In the genomic region with DNA sequence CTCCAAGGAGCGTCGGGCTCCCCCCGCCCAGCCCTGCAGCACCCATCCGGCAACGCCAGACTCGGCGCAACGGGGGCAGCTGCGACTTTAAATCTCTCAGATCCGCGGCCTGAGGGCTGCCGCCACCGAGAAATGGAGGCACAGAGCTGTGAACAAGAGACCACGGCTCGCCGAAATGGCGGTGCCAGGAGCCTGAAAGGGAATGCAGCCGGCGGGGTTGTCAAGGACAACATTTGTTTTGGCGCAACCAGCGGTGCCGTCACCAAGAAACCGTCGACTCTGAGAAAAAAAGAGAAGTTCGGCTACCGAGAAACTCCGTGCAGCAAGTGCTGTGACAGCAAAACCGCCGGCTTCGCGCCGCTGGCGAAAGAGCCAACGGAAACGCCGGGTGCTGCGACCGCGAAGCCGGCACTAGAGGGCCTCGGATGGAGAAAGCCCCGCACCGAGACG, we compare ENCODE assay signal across 8 cellular contexts. TPM values are rescaled to one million over a fixed set of nuclear protein-coding genes. Genes with fewer than 3 reads are reported as not detected.
DNase-seq lines count a peak whose midpoint lies in the region; ATAC-seq and TF ChIP-seq lines count a peak whose summit lies in the region.

No MANE protein-coding gene starts in this region.

- peaks cover 0 to 2% of the 10 kb centered on the region in 2 donors for H3K4me1 ChIP-seq in esophagus (ENCODE audit: control insufficient read depth in 2 of 2, insufficient read depth in 2 of 2, low read length in 1 of 2)
- H3K4me1 ChIP-seq in naive thymus-derived CD4-positive, alpha-beta T cell (ENCODE audit: control insufficient read depth in 2 of 2, insufficient read depth in 2 of 2, low read length in 2 of 2): peaks cover 10 to 19% of the 10 kb centered on the region in 2 donors

- H3K36me3 Mint-ChIP-seq in naive thymus-derived CD4-positive, alpha-beta T cell: peaks cover 0 to 21% (median 18%) of the 10 kb centered on the region in 5 donors

- peaks cover 0 to 4% of the 10 kb centered on the region in 2 donors for H3K9me3 ChIP-seq in esophagus (ENCODE audit: control insufficient read depth in 2 of 2, insufficient read depth in 1 of 2, low read depth in 1 of 2, low read length in 1 of 2)
- no peaks in the 10 kb centered on the region for H3K9me3 ChIP-seq in naive thymus-derived CD4-positive, alpha-beta T cell (ENCODE audit: control insufficient read depth in 2 of 3, low read length in 3 of 3)

- CTCF ChIA-PET in naive thymus-derived CD4-positive, alpha-beta T cell (lab: Charles Lee): interaction anchor here (0.6 to 7.9 kb wide), 14 partner anchors 12 to 448 kb away, joined by 3 to 154 read pairs (median 12); partner anchors contain the start of genes HMGCS1, TMEM267 and ZNF131

- H3K27me3 ChIP-seq in esophagus (ENCODE audit: control insufficient read depth in 1 of 2, insufficient read depth in 2 of 2, low read length in 2 of 2): no peaks in the 10 kb centered on the region
- H3K27me3 ChIP-seq in naive thymus-derived CD4-positive, alpha-beta T cell (ENCODE audit: control insufficient read depth in 2 of 2, insufficient read depth in 2 of 2, low read length in 2 of 2): no peaks in the 10 kb centered on the region

- H3K4me3 Mint-ChIP-seq in naive thymus-derived CD4-positive, alpha-beta T cell: peak overlapping the region; percentile 82 to 99 (median 98)
- peak overlapping the region; percentile 92 to 95 for H3K4me3 Mint-ChIP-seq in stimulated activated naive CD8-positive, alpha-beta T cell treated with anti-CD3 and anti-CD28 coated beads, Interleukin-15, amount 100 ng/mL, for 72 hours

- 0 to 1% methylated on average over 44 of the region's 44 CpGs for WGBS in esophagus, 2 donors

- intact Hi-C loops in naive thymus-derived CD4-positive, alpha-beta T cell (cut with micrococcal nuclease): loop anchor here (1.0 to 10.0 kb wide), 7 partner anchors 23 to 1763 kb away; partner anchors contain the start of genes HMGCS1 (in 1 of the 2), MRPS30 (in 1 of the 2) and PAIP1 (in 1 of the 2)

- H3K4me1 Mint-ChIP-seq in naive thymus-derived CD4-positive, alpha-beta T cell: peaks cover 14 to 65% (median 36%) of the 10 kb centered on the region in 7 donors
- H3K4me1 Mint-ChIP-seq in stimulated activated naive CD8-positive, alpha-beta T cell treated with anti-CD3 and anti-CD28 coated beads, Interleukin-15, amount 100 ng/mL, for 72 hours: peaks cover 40% of the 10 kb centered on the region

- ATAC-seq in GM19328 (IDR thresholded peaks at IDR 0.05; ENCODE audit: unreplicated experiment) (peak; percentile 29), HG03442 (IDR thresholded peaks at IDR 0.05; ENCODE audit: unreplicated experiment) (peak; percentile 22)
- peak; percentile 59 for ATAC-seq in naive thymus-derived CD4-positive, alpha-beta T cell
- ATAC-seq in stimulated activated naive CD8-positive, alpha-beta T cell treated with anti-CD3 and anti-CD28 coated beads, Interleukin-15, amount 100 ng/mL, for 72 hours: peak; percentile 35

- no peaks in the 10 kb centered on the region for H3K27me3 Mint-ChIP-seq in naive thymus-derived CD4-positive, alpha-beta T cell
- H3K27me3 Mint-ChIP-seq in stimulated activated naive CD8-positive, alpha-beta T cell treated with anti-CD3 and anti-CD28 coated beads, Interleukin-15, amount 100 ng/mL, for 72 hours: no peaks in the 10 kb centered on the region

- peak overlapping the region; percentile 93 to 100 (median 99) for H3K27ac Mint-ChIP-seq in naive thymus-derived CD4-positive, alpha-beta T cell
- H3K27ac Mint-ChIP-seq in stimulated activated naive CD8-positive, alpha-beta T cell treated with anti-CD3 and anti-CD28 coated beads, Interleukin-15, amount 100 ng/mL, for 72 hours: peak overlapping the region; percentile 98 to 99

- DNase-seq in NK-92 (lab: John Stamatoyannopoulos, UW; ENCODE audit: unreplicated experiment): peak; percentile 27
- DNase-seq in activated CD8-positive, alpha-beta memory T cell treated with anti-CD3 and anti-CD28 coated beads, Interleukin-2, amount 50 U/mL, for 48 hours: peak; percentile 89
- DNase-seq in naive thymus-derived CD4-positive, alpha-beta T cell: peak; percentile 73 to 93 (median 88)
- DNase-seq in stimulated activated naive CD8-positive, alpha-beta T cell treated with anti-CD3 and anti-CD28 coated beads, Interleukin-15, amount 100 ng/mL, for 72 hours: peak; percentile 84 to 86

- H3K4me3 ChIP-seq in esophagus (ENCODE audit: low read depth in 1 of 2, low read length in 2 of 2): peak overlapping the region; percentile 66 to 75
- H3K4me3 ChIP-seq in naive thymus-derived CD4-positive, alpha-beta T cell (ENCODE audit: low read length): peak overlapping the region; percentile 73

- POLR2A ChIA-PET in naive thymus-derived CD4-positive, alpha-beta T cell (lab: Charles Lee): interaction anchor here (0.9 to 12.8 kb wide), 29 partner anchors 8 to 1171 kb away, joined by 3 to 1055 read pairs (median 8); partner anchors contain the start of genes HMGCS1, NNT, TMEM267 and ZNF131

- TF ChIP-seq CTCF in C4-2B (conservative IDR thresholded peaks at IDR 0.05): peak; percentile 57

- H3K36me3 ChIP-seq in esophagus (ENCODE audit: control insufficient read depth in 2 of 2, insufficient read depth in 2 of 2, low read length in 1 of 2): peaks cover 0 to 2% of the 10 kb centered on the region in 2 donors
- peaks cover 0 to 17% (median 0%) of the 10 kb centered on the region in 3 experiments for H3K36me3 ChIP-seq in naive thymus-derived CD4-positive, alpha-beta T cell (ENCODE audit: control insufficient read depth in 2 of 3, insufficient read depth in 3 of 3, low read length in 3 of 3)

- peak overlapping the region; percentile 83 for H3K27ac ChIP-seq in C4-2B
- H3K27ac ChIP-seq in esophagus (ENCODE audit: low read depth in 2 of 2, low read length in 1 of 2): peak overlapping the region; percentile 85 to 94
- H3K27ac ChIP-seq in naive thymus-derived CD4-positive, alpha-beta T cell (ENCODE audit: low read depth, low read length): peak overlapping the region; percentile 96

- H3K9me3 Mint-ChIP-seq in naive thymus-derived CD4-positive, alpha-beta T cell: peaks cover 0 to 15% (median 0%) of the 10 kb centered on the region in 11 donors
- H3K9me3 Mint-ChIP-seq in stimulated activated naive CD8-positive, alpha-beta T cell treated with anti-CD3 and anti-CD28 coated beads, Interleukin-15, amount 100 ng/mL, for 72 hours: no peaks in the 10 kb centered on the region

RNA-seq across cellular contexts. Expression of gene ANXA2R, which starts 2.1 kb away (rescaled TPM):
- 1 to 10 TPM; 2.3 to 2.4 TPM for polyA plus RNA-seq in esophagus
- total RNA-seq in naive thymus-derived CD4-positive, alpha-beta T cell: 10 to 100 TPM; 13.2 to 61.4 (median 42.0) TPM
- 10 to 100 TPM; 55.7 to 70.2 TPM for polyA plus RNA-seq in naive thymus-derived CD4-positive, alpha-beta T cell

Comparison
In these comparisons a context has a peak if more than half of its experiments do, and no peak if none do; other contexts are left out.
1. Peak in every context shown above with its lines: DNase-seq, ATAC-seq, H3K4me3 ChIP-seq and H3K27ac ChIP-seq.
2. DNase-seq: peak in every context shown above with its lines; median percentile 89 in activated CD8-positive, alpha-beta memory T cell treated with anti-CD3 and anti-CD28 coated beads, Interleukin-2, amount 50 U/mL, for 48 hours; 88 in naive thymus-derived CD4-positive, alpha-beta T cell; 85 in stimulated activated naive CD8-positive, alpha-beta T cell treated with anti-CD3 and anti-CD28 coated beads, Interleukin-15, amount 100 ng/mL, for 72 hours; 27 in NK-92.
3. RNA of gene ANXA2R, which starts 2.1 kb away (polyA plus RNA-seq): 55.7 to 70.2 TPM in naive thymus-derived CD4-positive, alpha-beta T cell; 2.3 to 2.4 TPM in esophagus; every median in the first group is over 10 times any median in the second.